ENCODE assay signal across 8 cellular contexts in genomic region chr6:3231213-3232016, GRCh38. TPM values are rescaled to one million over a fixed set of nuclear protein-coding genes. Genes with fewer than 3 reads are reported as not detected.
DNase-seq lines count a peak whose midpoint lies in the region; ATAC-seq, FAIRE-seq and TF ChIP-seq lines count a peak whose summit lies in the region.

No MANE protein-coding gene starts in this region.

- DNase-seq in DMS53 (lab: John Stamatoyannopoulos, UW), result peak; percentile 97
- DNase-seq in NCI-H1930 (lab: John Stamatoyannopoulos, UW), result peak; percentile 83 to 84
- peak; percentile 49 for DNase-seq in amniotic stem cell (lab: John Stamatoyannopoulos, UW)
- peak; percentile 66 for DNase-seq in left ventricle myocardium superior
- DNase-seq in pancreas, result peak; percentile 83 to 91 (median 89)
- no peak for DNase-seq in mesenteric fat pad (ENCODE audit: low spot score)

- no peaks in the 10 kb centered on the region for H3K27me3 ChIP-seq in pancreas

- peak overlapping the region; percentile 18 to 78 (median 54) for H3K4me3 ChIP-seq in pancreas

- intact Hi-C loops in left ventricle myocardium superior (cut with micrococcal nuclease), result no loop called here
- intact Hi-C loops in pancreas (cut with DNase I), result no loop called here

- no peak for TF ChIP-seq CTCF in pancreas (IDR thresholded peaks at IDR 0.05)

- peak overlapping the region; percentile 77 to 86 (median 78) for H3K27ac ChIP-seq in pancreas

- ATAC-seq in left ventricle myocardium superior (peak; percentile 84), pancreas (peak; percentile 87 to 92 (median 90)), GM18520 (IDR thresholded peaks at IDR 0.05; ENCODE audit: unreplicated experiment) (no peak), HG02852 (IDR thresholded peaks at IDR 0.05; ENCODE audit: unreplicated experiment) (no peak)

- H3K4me1 ChIP-seq in pancreas, result peaks cover 3 to 12% (median 12%) of the 10 kb centered on the region in 3 donors

- no peaks in the 10 kb centered on the region for H3K9me3 ChIP-seq in pancreas

- no peaks in the 10 kb centered on the region for H3K36me3 ChIP-seq in pancreas

- FAIRE-seq in pancreas (lab: Jason Lieb, UNC), result no peak

- WGBS in pancreas, 2 donors, result 0 to 1% methylated on average over 50 of the region's 50 CpGs

RNA-seq across cellular contexts. Expression of gene TUBB2B, which starts 4.0 kb away (rescaled TPM):
- 1.0 TPM for total RNA-seq in left ventricle myocardium superior
- total RNA-seq in pancreas, result 10 to 100 TPM in 2 of 6 donors, 1 to 10 TPM in 4; 1.9 to 17.6 (median 5.7) TPM
- polyA plus RNA-seq in pancreas, result 1 to 10 TPM; 3.8 to 6.1 TPM
- 12.2 TPM for total RNA-seq in mesenteric fat pad

RNA-seq across cellular contexts. Expression of gene PSMG4, which starts 27.3 kb away (rescaled TPM):
- 7.2 TPM for total RNA-seq in left ventricle myocardium superior
- 10 to 100 TPM; 10.6 to 18.0 (median 15.5) TPM for total RNA-seq in pancreas
- 10 to 100 TPM; 23.7 to 40.5 TPM for polyA plus RNA-seq in pancreas
- 18.7 TPM for total RNA-seq in mesenteric fat pad

Comparison
In these comparisons a context has a peak if more than half of its experiments do, and no peak if none do; other contexts are left out.
1. ATAC-seq: peak in left ventricle myocardium superior (single experiment) and pancreas (4 of 4); none in GM18520 (single experiment) and HG02852 (single experiment).